Comparison of ENCODE assay signal across 33 cellular contexts in the genomic region with DNA sequence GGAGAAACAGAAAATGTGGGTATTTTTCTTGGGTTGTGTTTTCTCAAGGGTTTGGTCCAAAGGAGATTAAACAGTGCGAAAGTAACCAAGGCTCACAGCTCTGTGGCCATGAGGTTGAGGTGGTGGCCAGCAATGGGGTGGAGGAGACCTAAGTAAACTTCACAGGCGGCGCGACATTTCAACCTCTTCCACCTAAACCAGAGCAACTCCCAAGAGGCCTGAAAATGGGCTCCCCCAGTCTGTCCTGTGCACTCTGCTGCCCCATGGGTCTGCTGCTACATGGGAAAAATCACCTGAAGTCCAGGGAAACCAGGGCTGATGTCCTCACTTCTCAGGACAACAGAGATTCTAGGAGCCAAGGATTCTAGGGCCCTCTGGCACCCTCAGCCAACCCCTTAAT. TPM values are rescaled to one million over a fixed set of nuclear protein-coding genes. Genes with fewer than 3 reads are reported as not detected.
"Had no signal": no experiment of that assay in that cellular context is flagged by ENCODE, and none has a peak within 500 bp of the region (broad histone marks: within the 10 kb centered on the region; RNA-seq: fewer than 3 reads in every experiment).

No MANE protein-coding gene starts in this region.

- DNase-seq: cortex of kidney; effector memory CD8-positive, alpha-beta T cell; erythroblast; esophagus squamous epithelium; foreskin melanocyte; glutamatergic neuron; heart right ventricle; hippocampal formation; left cardiac atrium; left lung; mesenchymal stem cell; mucosa of descending colon; naive thymus-derived CD4-positive, alpha-beta T cell; psoas muscle; right cardiac atrium; sigmoid colon; stimulated activated CD4-positive, alpha-beta T cell treated with anti-CD3 and anti-CD28 coated beads, Interleukin-4, amount 100 ng/mL, for 4 hours; stimulated activated naive CD8-positive, alpha-beta T cell treated with anti-CD3 and anti-CD28 coated beads, Interleukin-15, Interleukin-2, amounts not matched to agents 100 U/mL and 50 U/mL, for 24 hours; substantia nigra; testis; tibial artery; upper lobe of left lung had no signal

- H3K4me1 ChIP-seq: esophagus squamous epithelium, heart right ventricle, left lung, psoas muscle, sigmoid colon, testis, tibial artery had no signal

- H3K4me3 ChIP-seq: esophagus squamous epithelium, heart right ventricle, left lung, mucosa of descending colon, psoas muscle, sigmoid colon, testis, tibial artery, upper lobe of left lung had no signal

- H3K9me3 Mint-ChIP-seq: effector memory CD8-positive, alpha-beta T cell; mesothelial cell of epicardium; naive thymus-derived CD4-positive, alpha-beta T cell; nephron; stimulated activated memory B cell treated with anti-CD40 and anti-IgM and Interleukin-4, amounts not matched to agents 10 μg/mL and 1 μg/mL and 100 μg/mL, for 72 hours had no signal

- H3K27ac ChIP-seq: esophagus squamous epithelium, heart right ventricle, left lung, neutrophil, psoas muscle, sigmoid colon, testis, tibial artery, upper lobe of left lung had no signal

- H3K9me3 ChIP-seq: esophagus squamous epithelium, heart right ventricle, left lung, mucosa of descending colon, neutrophil, psoas muscle, sigmoid colon, testis, tibial artery, upper lobe of left lung had no signal

- H3K27ac Mint-ChIP-seq: mesothelial cell of epicardium; nephron; stimulated activated memory B cell treated with anti-CD40 and anti-IgM and Interleukin-4, amounts not matched to agents 10 μg/mL and 1 μg/mL and 100 μg/mL, for 72 hours had no signal

- H3K4me1 Mint-ChIP-seq: mesothelial cell of epicardium, nephron had no signal

- H3K4me3 Mint-ChIP-seq: effector memory CD8-positive, alpha-beta T cell; mesothelial cell of epicardium; nephron; stimulated activated memory B cell treated with anti-CD40 and anti-IgM and Interleukin-4, amounts not matched to agents 10 μg/mL and 1 μg/mL and 100 μg/mL, for 72 hours had no signal

- ATAC-seq: effector memory CD8-positive, alpha-beta T cell; heart right ventricle; left cardiac atrium; left lung; mucosa of descending colon; naive thymus-derived CD4-positive, alpha-beta T cell; psoas muscle; right cardiac atrium; stimulated activated memory B cell treated with anti-CD40 and anti-IgM and Interleukin-4, amounts not matched to agents 10 μg/mL and 1 μg/mL and 100 μg/mL, for 72 hours; stimulated activated naive CD8-positive, alpha-beta T cell treated with anti-CD3 and anti-CD28 coated beads, Interleukin-15, Interleukin-2, amounts not matched to agents 100 U/mL and 50 U/mL, for 24 hours had no signal

- H3K27me3 Mint-ChIP-seq: effector memory CD8-positive, alpha-beta T cell; naive thymus-derived CD4-positive, alpha-beta T cell had no signal

- H3K27me3 ChIP-seq: esophagus squamous epithelium, heart right ventricle, left lung, sigmoid colon, testis, tibial artery, upper lobe of left lung had no signal

RNA-seq across cellular contexts. Expression of gene CELF3, which starts 12.4 kb away (rescaled TPM):
- total RNA-seq: dermis microvascular lymphatic vessel endothelial cell; heart right ventricle; kidney epithelial cell; left cardiac atrium; left lung; lower leg skin; lung microvascular endothelial cell; naive thymus-derived CD4-positive, alpha-beta T cell; osteocyte; psoas muscle; renal cortical epithelial cell had no signal
- polyA plus RNA-seq: naive thymus-derived CD4-positive, alpha-beta T cell had no signal

RNA-seq across cellular contexts. Expression of gene RIIAD1, which starts 17.1 kb away (rescaled TPM):
- total RNA-seq: dermis microvascular lymphatic vessel endothelial cell; esophagus squamous epithelium; kidney epithelial cell; lower leg skin; lung microvascular endothelial cell; mesothelial cell of epicardium; mucosa of descending colon; naive thymus-derived CD4-positive, alpha-beta T cell; osteocyte; renal cortical epithelial cell; skeletal muscle tissue had no signal
- polyA plus RNA-seq: naive thymus-derived CD4-positive, alpha-beta T cell had no signal
